Comparison of ENCODE assay signal across 8 cellular contexts in the genomic region with DNA sequence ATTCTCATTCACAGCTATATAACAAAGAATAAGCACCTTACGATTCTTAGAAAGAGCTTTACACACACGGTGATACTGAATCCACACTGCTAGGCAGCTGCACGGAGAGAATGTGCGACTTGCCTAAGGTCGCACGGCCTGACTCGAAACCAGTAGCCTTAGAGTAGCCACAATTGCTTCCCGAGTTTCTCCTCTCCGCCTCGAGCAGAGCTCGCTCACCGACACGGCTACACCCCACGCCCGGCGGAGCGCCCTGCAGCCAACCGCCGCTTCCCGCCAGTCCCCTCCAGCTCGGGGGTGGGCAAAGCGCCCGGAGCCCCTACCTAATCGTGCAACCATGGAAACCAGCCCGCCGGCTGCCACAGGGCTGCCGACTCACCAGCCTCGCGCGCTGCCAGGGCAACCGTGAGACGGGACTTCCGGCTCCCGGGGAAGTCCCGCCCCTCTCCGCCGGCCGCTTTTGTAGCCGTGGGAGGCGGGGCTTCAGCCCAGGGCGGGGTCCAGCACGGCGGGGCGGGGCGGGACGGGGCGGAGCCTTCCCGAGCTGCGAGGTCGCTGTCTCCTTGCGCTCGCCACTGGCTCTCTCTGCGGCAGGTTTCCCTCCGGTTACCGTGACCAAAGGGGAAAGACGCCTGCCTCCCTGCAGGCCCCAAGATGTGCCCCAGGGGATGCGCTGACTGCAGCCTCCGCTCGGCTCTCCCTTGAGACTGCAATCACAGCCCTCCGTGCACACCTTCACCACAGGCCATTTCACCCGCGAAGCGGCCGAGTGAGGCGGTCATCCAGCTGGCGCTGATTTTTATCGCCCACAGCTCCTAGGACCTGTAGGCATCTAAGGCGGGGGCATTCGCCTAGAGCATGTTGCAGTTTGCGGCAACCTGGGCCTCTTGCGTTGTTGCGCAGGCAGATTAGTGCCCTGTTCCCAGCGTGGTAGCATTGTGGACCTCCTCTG. TPM values are rescaled to one million over a fixed set of nuclear protein-coding genes. Genes with fewer than 3 reads are reported as not detected.
DNase-seq lines count a peak whose midpoint lies in the region; ATAC-seq, FAIRE-seq and TF ChIP-seq lines count a peak whose summit lies in the region.

No MANE protein-coding gene starts in this region.

- no peak for TF ChIP-seq RAD21 in HepG2 (CRISPR knock-in tag; IDR thresholded peaks at IDR 0.05)

- peak overlapping the region; percentile 69 for H3K27ac ChIP-seq in HepG2 (ENCODE audit: extremely low read length, insufficient read depth, low read length)

- TF ChIP-seq EP300 in HepG2 (IDR thresholded peaks at IDR 0.05; ENCODE audit: low read depth in 2 of 2, low read length in 2 of 2) = no peak
- no peak for TF ChIP-seq EP300 in HepG2 (CRISPR knock-in tag; IDR thresholded peaks at IDR 0.05; ENCODE audit: borderline replicate concordance)

- no peaks in the 10 kb centered on the region for H3K27me3 ChIP-seq in HepG2 (ENCODE audit: control insufficient read depth in 1 of 2, insufficient read depth in 2 of 2, low read length in 2 of 2)

- peak in 1 of 2 experiments; percentile 74; a peak in 2 of 4 replicates for TF ChIP-seq POLR2A in HepG2 (IDR thresholded peaks at IDR 0.05; ENCODE audit: insufficient read depth in 1 of 2, low read depth in 2 of 2, low read length in 2 of 2)

- H4K20me1 ChIP-seq in HepG2 (ENCODE audit: insufficient read depth, low read length) = peaks cover 6% of the 10 kb centered on the region; the same call in 1 of the 2 replicates

- peaks cover 8 to 29% of the 10 kb centered on the region in 2 experiments for H3K36me3 ChIP-seq in HepG2 (replicated peaks in 1 of 2; ENCODE audit: control insufficient read depth in 1 of 2, insufficient read depth in 2 of 2, low read length in 2 of 2)

- intact Hi-C loops in HepG2 (cut with micrococcal nuclease; ENCODE audit: unreplicated experiment) = no loop called here

- WGBS in HepG2 (ENCODE audit: low lambda C conversion rate) = 44% methylated on average over 21 of the region's 73 CpGs

- peak; percentile 77 to 82 for DNase-seq in AML-193 (lab: John Stamatoyannopoulos, UW)
- DNase-seq in GM19239 (ENCODE audit: insufficient read length, low spot score) = peak; percentile 81
- peak; percentile 99 for DNase-seq in NCI-H748 (lab: John Stamatoyannopoulos, UW; ENCODE audit: unreplicated experiment)
- peak; percentile 88 to 91 for DNase-seq in activated CD4-positive, alpha-beta T cell treated with anti-CD3 and anti-CD28 coated beads, Interleukin-2, amount 50 U/mL, for 24 hours (ENCODE audit: low read depth in 1 of 2, low spot score in 1 of 2)
- peak; percentile 89 for DNase-seq in dedifferentiated amniotic fluid mesenchymal stem cell (ENCODE audit: extremely low spot score)
- DNase-seq in HepG2 (ENCODE audit: low spot score) = peak; percentile 83
- peak; percentile 93 to 95 for DNase-seq in stimulated activated CD4-positive, alpha-beta T cell treated with anti-CD3 and anti-CD28 coated beads, Interleukin-2, amount 100 ng/mL, for 24 hours

- no peaks in the 10 kb centered on the region for H3K9me3 ChIP-seq in HepG2 (ENCODE audit: low read length)

- peak overlapping the region; percentile 70 to 86 (median 80) for H3K4me3 ChIP-seq in HepG2 (replicated peaks in 1 of 3; ENCODE audit: insufficient read depth in 1 of 3, low read depth in 2 of 3, low read length in 3 of 3)

- FAIRE-seq in GM19239 (lab: Jason Lieb, UNC) (peak; percentile 53), HepG2 (lab: Jason Lieb, UNC) (peak; percentile 26)

- peak overlapping the region; percentile 78 for H3K9ac ChIP-seq in HepG2 (ENCODE audit: insufficient read depth, low read depth, low read length)

- ATAC-seq in HG03565 (IDR thresholded peaks at IDR 0.05; ENCODE audit: unreplicated experiment) = peak; percentile 38
- peak; percentile 93 for ATAC-seq in HepG2

- peaks cover 18% of the 10 kb centered on the region for H3K4me1 ChIP-seq in HepG2 (ENCODE audit: insufficient read depth, low read length)

- peak overlapping the region; percentile 99 for H3K4me2 ChIP-seq in HepG2 (ENCODE audit: low read depth, low read length)

- no peak for TF ChIP-seq CTCF in HepG2 (CRISPR knock-in tag; IDR thresholded peaks at IDR 0.05)

- H2AFZ ChIP-seq in HepG2 (ENCODE audit: low read length) = no peak overlapping the region

- CTCF ChIA-PET in HepG2 (lab: Yijun Ruan, JAX; ENCODE audit: low intra/inter-chr PET ratio, low total read pairs) = no interaction called here

- H3K79me2 ChIP-seq in HepG2 (ENCODE audit: insufficient read depth, low read length) = no peaks in the 10 kb centered on the region

- no TSS peak for BruUV-seq in HepG2 (replicated peaks; lab: Mats Ljungman, UMichigan)

- in situ Hi-C loops in HepG2 (cut with HindIII; ENCODE audit: extremely low pct_ligation_motif_present, low pct_unique_long_range_greater_than_20kb) = loop anchor here (10.0 kb wide), 1 partner anchor 311 kb away; no protein-coding TSS in a partner anchor

- POLR2A ChIA-PET in HepG2 (lab: Yijun Ruan, JAX) = interaction anchor here (0.6 to 4.3 kb wide), 21 partner anchors 12 to 335 kb away, joined by 3 to 27 read pairs (median 4); a partner anchor contains a TSS

RNA-seq across cellular contexts. Expression of a gene that starts 1.1 kb away (rescaled TPM):
- total RNA-seq in HepG2 (2016; rRNA removed; fragmentation: Illumina TruSeq; extraction: Trizol) = 10.2 and 21.1 TPM in 2 replicates
- total RNA-seq in HepG2 (2016; cell fraction: cytosol; rRNA removed; fragmentation: Illumina TruSeq; extraction: Trizol; ENCODE audit: low read depth) = 22.3 and 24.6 TPM in 2 replicates
- total RNA-seq in HepG2 (2016; cell fraction: insoluble cytoplasmic fraction; rRNA removed; fragmentation: Illumina TruSeq; extraction: Trizol) = 11.3 and 25.7 TPM in 2 replicates
- 23.1 and 36.2 TPM in 2 replicates for total RNA-seq in HepG2 (2016; cell fraction: membrane; rRNA removed; fragmentation: Illumina TruSeq; extraction: Trizol)
- total RNA-seq in HepG2 (2016; cell fraction: nucleus; rRNA removed; fragmentation: Illumina TruSeq; extraction: Trizol) = 24.8 and 30.8 TPM in 2 replicates
- polyA plus RNA-seq in HepG2 (2011; rRNA removed) = 19.5 and 22.6 TPM in 2 replicates
- polyA plus RNA-seq in HepG2 (2011; cell fraction: cytosol; rRNA removed) = 6.9 and 14.1 TPM in 2 replicates
- 100 and 124 TPM in 2 replicates for polyA plus RNA-seq in HepG2 (2011; cell fraction: nucleus; rRNA removed)
- 6.1 and 12.6 TPM in 2 replicates for polyA plus RNA-seq in HepG2 (2012)
- polyA plus RNA-seq in HepG2 (2016; cell fraction: cytosol; fragmentation: Illumina TruSeq; extraction: Trizol; ENCODE audit: low read depth) = 18.4 and 24.3 TPM in 2 replicates
- 6.2 and 10.5 TPM in 2 replicates for polyA plus RNA-seq in HepG2 (2016; cell fraction: insoluble cytoplasmic fraction; fragmentation: Illumina TruSeq; extraction: Trizol; ENCODE audit: low read depth)
- polyA plus RNA-seq in HepG2 (2016; cell fraction: membrane; fragmentation: Illumina TruSeq; extraction: Trizol; ENCODE audit: low read depth) = 18.9 and 31.1 TPM in 2 replicates
- 52.6 and 66.2 TPM in 2 replicates for polyA plus RNA-seq in HepG2 (2016; cell fraction: nucleus; fragmentation: Illumina TruSeq; extraction: Trizol; ENCODE audit: insufficient read depth, low read depth)
- polyA minus RNA-seq in HepG2 (2011; rRNA and poly(A)+ RNA removed; ENCODE audit: low replicate concordance) = 26.7 and 143 TPM in 2 replicates
- 4.2 and 4.5 TPM in 2 replicates for polyA minus RNA-seq in HepG2 (2011; cell fraction: cytosol; rRNA and poly(A)+ RNA removed)
- polyA minus RNA-seq in HepG2 (2011; cell fraction: nucleus; rRNA and poly(A)+ RNA removed) = 29.2 and 31.8 TPM in 2 replicates

RNA-seq across cellular contexts. Expression of a gene that starts 1.3 kb away (rescaled TPM):
- not detected in 2 replicates for total RNA-seq in HepG2 (2016; rRNA removed; fragmentation: Illumina TruSeq; extraction: Trizol)
- total RNA-seq in HepG2 (2016; cell fraction: cytosol; rRNA removed; fragmentation: Illumina TruSeq; extraction: Trizol; ENCODE audit: low read depth) = not detected in 2 replicates
- not detected in 2 replicates for total RNA-seq in HepG2 (2016; cell fraction: insoluble cytoplasmic fraction; rRNA removed; fragmentation: Illumina TruSeq; extraction: Trizol)
- total RNA-seq in HepG2 (2016; cell fraction: membrane; rRNA removed; fragmentation: Illumina TruSeq; extraction: Trizol) = not detected in 2 replicates
- not detected in 2 replicates for total RNA-seq in HepG2 (2016; cell fraction: nucleus; rRNA removed; fragmentation: Illumina TruSeq; extraction: Trizol)
- polyA plus RNA-seq in HepG2 (2011; rRNA removed) = not detected in 2 replicates
- polyA plus RNA-seq in HepG2 (2011; cell fraction: cytosol; rRNA removed) = not detected in 2 replicates
- polyA plus RNA-seq in HepG2 (2011; cell fraction: nucleus; rRNA removed) = not detected in 2 replicates
- polyA plus RNA-seq in HepG2 (2012) = 1.0 and 1.8 TPM in 2 replicates
- polyA plus RNA-seq in HepG2 (2016; cell fraction: cytosol; fragmentation: Illumina TruSeq; extraction: Trizol; ENCODE audit: low read depth) = not detected in 2 replicates
- polyA plus RNA-seq in HepG2 (2016; cell fraction: insoluble cytoplasmic fraction; fragmentation: Illumina TruSeq; extraction: Trizol; ENCODE audit: low read depth) = not detected in 2 replicates
- not detected in 2 replicates for polyA plus RNA-seq in HepG2 (2016; cell fraction: membrane; fragmentation: Illumina TruSeq; extraction: Trizol; ENCODE audit: low read depth)
- polyA plus RNA-seq in HepG2 (2016; cell fraction: nucleus; fragmentation: Illumina TruSeq; extraction: Trizol; ENCODE audit: insufficient read depth, low read depth) = not detected in 2 replicates
- 0.23 TPM in 1 of 2 replicates, not detected in the other for polyA minus RNA-seq in HepG2 (2011; rRNA and poly(A)+ RNA removed; ENCODE audit: low replicate concordance)
- not detected in 2 replicates for polyA minus RNA-seq in HepG2 (2011; cell fraction: cytosol; rRNA and poly(A)+ RNA removed)
- polyA minus RNA-seq in HepG2 (2011; cell fraction: nucleus; rRNA and poly(A)+ RNA removed) = not detected in 2 replicates

RNA-seq across cellular contexts. Expression of a gene that starts 16.8 kb away (rescaled TPM):
- 0.11 TPM in 1 of 2 replicates, not detected in the other for total RNA-seq in HepG2 (2016; rRNA removed; fragmentation: Illumina TruSeq; extraction: Trizol)
- total RNA-seq in HepG2 (2016; cell fraction: cytosol; rRNA removed; fragmentation: Illumina TruSeq; extraction: Trizol; ENCODE audit: low read depth) = not detected in 2 replicates
- 0.13 TPM in 1 of 2 replicates, not detected in the other for total RNA-seq in HepG2 (2016; cell fraction: insoluble cytoplasmic fraction; rRNA removed; fragmentation: Illumina TruSeq; extraction: Trizol)
- 0.09 TPM in 1 of 2 replicates, not detected in the other for total RNA-seq in HepG2 (2016; cell fraction: membrane; rRNA removed; fragmentation: Illumina TruSeq; extraction: Trizol)
- 0.25 and 0.28 TPM in 2 replicates for total RNA-seq in HepG2 (2016; cell fraction: nucleus; rRNA removed; fragmentation: Illumina TruSeq; extraction: Trizol)
- 0.04 TPM in 1 of 2 replicates, not detected in the other for polyA plus RNA-seq in HepG2 (2011; rRNA removed)
- polyA plus RNA-seq in HepG2 (2011; cell fraction: cytosol; rRNA removed) = not detected in 2 replicates
- 0.17 and 0.45 TPM in 2 replicates for polyA plus RNA-seq in HepG2 (2011; cell fraction: nucleus; rRNA removed)
- polyA plus RNA-seq in HepG2 (2012) = not detected in 2 replicates
- not detected in 2 replicates for polyA plus RNA-seq in HepG2 (2016; cell fraction: cytosol; fragmentation: Illumina TruSeq; extraction: Trizol; ENCODE audit: low read depth)
- not detected in 2 replicates for polyA plus RNA-seq in HepG2 (2016; cell fraction: insoluble cytoplasmic fraction; fragmentation: Illumina TruSeq; extraction: Trizol; ENCODE audit: low read depth)
- not detected in 2 replicates for polyA plus RNA-seq in HepG2 (2016; cell fraction: membrane; fragmentation: Illumina TruSeq; extraction: Trizol; ENCODE audit: low read depth)
- polyA plus RNA-seq in HepG2 (2016; cell fraction: nucleus; fragmentation: Illumina TruSeq; extraction: Trizol; ENCODE audit: insufficient read depth, low read depth) = 0.18 TPM in 1 of 2 replicates, not detected in the other
- polyA minus RNA-seq in HepG2 (2011; rRNA and poly(A)+ RNA removed; ENCODE audit: low replicate concordance) = 0.28 and 0.70 TPM in 2 replicates
- not detected in 2 replicates for polyA minus RNA-seq in HepG2 (2011; cell fraction: cytosol; rRNA and poly(A)+ RNA removed)
- 0.87 and 1.5 TPM in 2 replicates for polyA minus RNA-seq in HepG2 (2011; cell fraction: nucleus; rRNA and poly(A)+ RNA removed)

RNA-seq across cellular contexts. Expression of a gene that starts 21.1 kb away (rescaled TPM):
- 8.4 and 9.6 TPM in 2 replicates for total RNA-seq in HepG2 (2016; rRNA removed; fragmentation: Illumina TruSeq; extraction: Trizol)
- 1.1 and 1.6 TPM in 2 replicates for total RNA-seq in HepG2 (2016; cell fraction: cytosol; rRNA removed; fragmentation: Illumina TruSeq; extraction: Trizol; ENCODE audit: low read depth)
- total RNA-seq in HepG2 (2016; cell fraction: insoluble cytoplasmic fraction; rRNA removed; fragmentation: Illumina TruSeq; extraction: Trizol) = 7.9 and 8.9 TPM in 2 replicates
- 3.2 and 4.1 TPM in 2 replicates for total RNA-seq in HepG2 (2016; cell fraction: membrane; rRNA removed; fragmentation: Illumina TruSeq; extraction: Trizol)
- total RNA-seq in HepG2 (2016; cell fraction: nucleus; rRNA removed; fragmentation: Illumina TruSeq; extraction: Trizol) = 13.5 and 13.7 TPM in 2 replicates
- 9.6 TPM in 2 replicates for polyA plus RNA-seq in HepG2 (2011; rRNA removed)
- polyA plus RNA-seq in HepG2 (2011; cell fraction: cytosol; rRNA removed) = 4.2 and 5.2 TPM in 2 replicates
- 16.3 and 19.6 TPM in 2 replicates for polyA plus RNA-seq in HepG2 (2011; cell fraction: nucleus; rRNA removed)
- polyA plus RNA-seq in HepG2 (2012) = 18.1 and 29.9 TPM in 2 replicates
- 1.7 and 2.2 TPM in 2 replicates for polyA plus RNA-seq in HepG2 (2016; cell fraction: cytosol; fragmentation: Illumina TruSeq; extraction: Trizol; ENCODE audit: low read depth)
- 32.0 and 38.8 TPM in 2 replicates for polyA plus RNA-seq in HepG2 (2016; cell fraction: insoluble cytoplasmic fraction; fragmentation: Illumina TruSeq; extraction: Trizol; ENCODE audit: low read depth)
- 5.2 and 6.2 TPM in 2 replicates for polyA plus RNA-seq in HepG2 (2016; cell fraction: membrane; fragmentation: Illumina TruSeq; extraction: Trizol; ENCODE audit: low read depth)
- 36.3 and 36.5 TPM in 2 replicates for polyA plus RNA-seq in HepG2 (2016; cell fraction: nucleus; fragmentation: Illumina TruSeq; extraction: Trizol; ENCODE audit: insufficient read depth, low read depth)
- 7.7 and 18.1 TPM in 2 replicates for polyA minus RNA-seq in HepG2 (2011; rRNA and poly(A)+ RNA removed; ENCODE audit: low replicate concordance)
- 6.1 and 6.7 TPM in 2 replicates for polyA minus RNA-seq in HepG2 (2011; cell fraction: cytosol; rRNA and poly(A)+ RNA removed)
- polyA minus RNA-seq in HepG2 (2011; cell fraction: nucleus; rRNA and poly(A)+ RNA removed) = 24.2 and 25.9 TPM in 2 replicates

RNA-seq across cellular contexts. Expression of a gene that starts 22.1 kb away (rescaled TPM):
- total RNA-seq in HepG2 (2016; rRNA removed; fragmentation: Illumina TruSeq; extraction: Trizol) = 36.4 and 42.5 TPM in 2 replicates
- total RNA-seq in HepG2 (2016; cell fraction: cytosol; rRNA removed; fragmentation: Illumina TruSeq; extraction: Trizol; ENCODE audit: low read depth) = 24.6 and 27.3 TPM in 2 replicates
- total RNA-seq in HepG2 (2016; cell fraction: insoluble cytoplasmic fraction; rRNA removed; fragmentation: Illumina TruSeq; extraction: Trizol) = 34.2 and 43.0 TPM in 2 replicates
- 29.0 and 29.6 TPM in 2 replicates for total RNA-seq in HepG2 (2016; cell fraction: membrane; rRNA removed; fragmentation: Illumina TruSeq; extraction: Trizol)
- 18.6 and 23.5 TPM in 2 replicates for total RNA-seq in HepG2 (2016; cell fraction: nucleus; rRNA removed; fragmentation: Illumina TruSeq; extraction: Trizol)
- 28.0 and 29.1 TPM in 2 replicates for polyA plus RNA-seq in HepG2 (2011; rRNA removed)
- 22.8 and 26.1 TPM in 2 replicates for polyA plus RNA-seq in HepG2 (2011; cell fraction: cytosol; rRNA removed)
- 14.1 and 20.3 TPM in 2 replicates for polyA plus RNA-seq in HepG2 (2011; cell fraction: nucleus; rRNA removed)
- 23.9 and 33.1 TPM in 2 replicates for polyA plus RNA-seq in HepG2 (2012)
- polyA plus RNA-seq in HepG2 (2016; cell fraction: cytosol; fragmentation: Illumina TruSeq; extraction: Trizol; ENCODE audit: low read depth) = 13.1 and 13.2 TPM in 2 replicates
- polyA plus RNA-seq in HepG2 (2016; cell fraction: insoluble cytoplasmic fraction; fragmentation: Illumina TruSeq; extraction: Trizol; ENCODE audit: low read depth) = 48.5 and 50.3 TPM in 2 replicates
- 18.0 and 18.5 TPM in 2 replicates for polyA plus RNA-seq in HepG2 (2016; cell fraction: membrane; fragmentation: Illumina TruSeq; extraction: Trizol; ENCODE audit: low read depth)
- 41.9 and 45.0 TPM in 2 replicates for polyA plus RNA-seq in HepG2 (2016; cell fraction: nucleus; fragmentation: Illumina TruSeq; extraction: Trizol; ENCODE audit: insufficient read depth, low read depth)
- 17.4 and 47.6 TPM in 2 replicates for polyA minus RNA-seq in HepG2 (2011; rRNA and poly(A)+ RNA removed; ENCODE audit: low replicate concordance)
- 13.7 and 15.7 TPM in 2 replicates for polyA minus RNA-seq in HepG2 (2011; cell fraction: cytosol; rRNA and poly(A)+ RNA removed)
- polyA minus RNA-seq in HepG2 (2011; cell fraction: nucleus; rRNA and poly(A)+ RNA removed) = 12.1 and 14.8 TPM in 2 replicates

Comparison
In these comparisons a context has a peak if more than half of its experiments do, and no peak if none do; other contexts are left out.
1. Peak in every context shown above with its lines: DNase-seq, ATAC-seq, H3K4me3 ChIP-seq and H3K27ac ChIP-seq.